ENCODE assay signal across 2 cellular contexts in the genomic region with DNA sequence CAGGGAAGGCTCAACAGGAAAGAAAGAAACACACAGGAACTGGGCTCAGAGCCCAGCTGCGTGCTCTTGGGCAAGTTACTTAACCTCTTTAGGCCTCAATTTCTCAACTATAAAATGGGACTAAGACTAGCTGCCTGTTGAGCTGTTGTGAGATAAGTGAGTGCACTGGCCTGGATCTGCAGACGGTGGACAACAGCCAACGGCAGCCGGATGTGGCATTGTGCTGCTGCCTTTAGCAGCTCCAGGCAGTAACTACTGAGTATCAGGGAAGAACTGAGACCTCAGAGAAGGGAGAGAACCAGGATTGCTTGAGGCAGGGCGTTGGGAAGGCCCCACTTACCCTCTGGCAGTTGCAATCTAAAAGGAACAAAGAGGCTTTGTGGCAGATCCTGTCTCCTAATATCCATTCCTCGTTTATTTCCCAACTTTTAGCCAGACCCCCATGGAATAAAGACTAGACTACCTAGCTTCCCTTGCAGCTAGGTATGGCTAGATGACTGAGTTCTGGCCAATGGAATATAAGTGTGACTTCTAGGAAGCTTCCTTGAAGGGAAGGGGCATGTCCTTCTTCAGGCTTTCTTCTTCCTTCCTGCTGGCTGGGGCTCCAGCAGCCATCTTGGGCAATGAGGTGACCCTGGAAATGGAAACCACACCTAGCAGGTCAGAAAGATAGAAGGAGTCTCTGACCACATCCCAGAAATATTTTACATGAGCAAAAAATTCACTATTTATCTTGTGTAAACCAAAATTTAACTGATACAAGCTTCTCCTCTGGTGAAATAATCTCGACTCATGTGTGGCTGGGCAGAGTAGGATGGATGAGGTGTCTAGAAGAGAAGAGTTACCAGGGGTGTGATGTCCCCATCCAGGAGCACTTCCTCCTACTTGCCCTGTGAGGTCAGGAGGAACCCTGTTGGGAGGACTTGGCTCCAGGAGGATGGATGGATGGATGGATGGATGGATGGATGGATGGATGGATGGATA.
TF ChIP-seq lines count a peak whose summit lies in the region.

No MANE protein-coding gene starts in this region.

TF ChIP-seq in SK-N-SH, 30 proteins besides CTCF, POLR2A, EP300 and RAD21:
- TF ChIP-seq, protein P1, sequence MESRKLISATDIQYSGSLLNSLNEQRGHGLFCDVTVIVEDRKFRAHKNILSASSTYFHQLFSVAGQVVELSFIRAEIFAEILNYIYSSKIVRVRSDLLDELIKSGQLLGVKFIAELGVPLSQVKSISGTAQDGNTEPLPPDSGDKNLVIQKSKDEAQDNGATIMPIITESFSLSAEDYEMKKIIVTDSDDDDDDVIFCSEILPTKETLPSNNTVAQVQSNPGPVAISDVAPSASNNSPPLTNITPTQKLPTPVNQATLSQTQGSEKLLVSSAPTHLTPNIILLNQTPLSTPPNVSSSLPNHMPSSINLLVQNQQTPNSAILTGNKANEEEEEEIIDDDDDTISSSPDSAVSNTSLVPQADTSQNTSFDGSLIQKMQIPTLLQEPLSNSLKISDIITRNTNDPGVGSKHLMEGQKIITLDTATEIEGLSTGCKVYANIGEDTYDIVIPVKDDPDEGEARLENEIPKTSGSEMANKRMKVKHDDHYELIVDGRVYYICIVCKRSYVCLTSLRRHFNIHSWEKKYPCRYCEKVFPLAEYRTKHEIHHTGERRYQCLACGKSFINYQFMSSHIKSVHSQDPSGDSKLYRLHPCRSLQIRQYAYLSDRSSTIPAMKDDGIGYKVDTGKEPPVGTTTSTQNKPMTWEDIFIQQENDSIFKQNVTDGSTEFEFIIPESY (IDR thresholded peaks at IDR 0.05; ENCODE audit: borderline replicate concordance, low read depth), result no peak
- TF ChIP-seq NRF1 (IDR thresholded peaks at IDR 0.05; ENCODE audit: low read depth, low read length) (no peak), IRF3 (IDR thresholded peaks at IDR 0.05; ENCODE audit: low read depth, low read length) (no peak), FOXM1 (IDR thresholded peaks at IDR 0.05; ENCODE audit: low read depth) (no peak), PBX3 (IDR thresholded peaks at IDR 0.05) (no peak), EZH2phosphoT487 (IDR thresholded peaks at IDR 0.05; ENCODE audit: borderline replicate concordance, low read depth) (no peak), SIN3A (IDR thresholded peaks at IDR 0.05; ENCODE audit: borderline replicate concordance, low read depth, low read length) (no peak), RXRA (IDR thresholded peaks at IDR 0.05; ENCODE audit: borderline replicate concordance, low read depth) (no peak), POLR2AphosphoS5 (IDR thresholded peaks at IDR 0.05; ENCODE audit: low read depth, low read length) (no peak), GATA2 (CRISPR knock-in tag; IDR thresholded peaks at IDR 0.05) (no peak), TAF1 (IDR thresholded peaks at IDR 0.05; ENCODE audit: borderline replicate concordance, low read depth, low read length) (no peak), GABPA (IDR thresholded peaks at IDR 0.05; ENCODE audit: low read depth) (no peak), TEAD4 (IDR thresholded peaks at IDR 0.05; ENCODE audit: borderline replicate concordance, insufficient read depth) (no peak), RCOR1 (IDR thresholded peaks at IDR 0.05; ENCODE audit: low read length) (no peak), FOSL2 (IDR thresholded peaks at IDR 0.05; ENCODE audit: borderline replicate concordance, low read depth) (no peak)
- TF ChIP-seq, protein P2, sequence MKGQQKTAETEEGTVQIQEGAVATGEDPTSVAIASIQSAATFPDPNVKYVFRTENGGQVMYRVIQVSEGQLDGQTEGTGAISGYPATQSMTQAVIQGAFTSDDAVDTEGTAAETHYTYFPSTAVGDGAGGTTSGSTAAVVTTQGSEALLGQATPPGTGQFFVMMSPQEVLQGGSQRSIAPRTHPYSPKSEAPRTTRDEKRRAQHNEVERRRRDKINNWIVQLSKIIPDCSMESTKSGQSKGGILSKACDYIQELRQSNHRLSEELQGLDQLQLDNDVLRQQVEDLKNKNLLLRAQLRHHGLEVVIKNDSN (IDR thresholded peaks at IDR 0.05; ENCODE audit: borderline replicate concordance, low read depth), result no peak
- TF ChIP-seq, protein P3, sequence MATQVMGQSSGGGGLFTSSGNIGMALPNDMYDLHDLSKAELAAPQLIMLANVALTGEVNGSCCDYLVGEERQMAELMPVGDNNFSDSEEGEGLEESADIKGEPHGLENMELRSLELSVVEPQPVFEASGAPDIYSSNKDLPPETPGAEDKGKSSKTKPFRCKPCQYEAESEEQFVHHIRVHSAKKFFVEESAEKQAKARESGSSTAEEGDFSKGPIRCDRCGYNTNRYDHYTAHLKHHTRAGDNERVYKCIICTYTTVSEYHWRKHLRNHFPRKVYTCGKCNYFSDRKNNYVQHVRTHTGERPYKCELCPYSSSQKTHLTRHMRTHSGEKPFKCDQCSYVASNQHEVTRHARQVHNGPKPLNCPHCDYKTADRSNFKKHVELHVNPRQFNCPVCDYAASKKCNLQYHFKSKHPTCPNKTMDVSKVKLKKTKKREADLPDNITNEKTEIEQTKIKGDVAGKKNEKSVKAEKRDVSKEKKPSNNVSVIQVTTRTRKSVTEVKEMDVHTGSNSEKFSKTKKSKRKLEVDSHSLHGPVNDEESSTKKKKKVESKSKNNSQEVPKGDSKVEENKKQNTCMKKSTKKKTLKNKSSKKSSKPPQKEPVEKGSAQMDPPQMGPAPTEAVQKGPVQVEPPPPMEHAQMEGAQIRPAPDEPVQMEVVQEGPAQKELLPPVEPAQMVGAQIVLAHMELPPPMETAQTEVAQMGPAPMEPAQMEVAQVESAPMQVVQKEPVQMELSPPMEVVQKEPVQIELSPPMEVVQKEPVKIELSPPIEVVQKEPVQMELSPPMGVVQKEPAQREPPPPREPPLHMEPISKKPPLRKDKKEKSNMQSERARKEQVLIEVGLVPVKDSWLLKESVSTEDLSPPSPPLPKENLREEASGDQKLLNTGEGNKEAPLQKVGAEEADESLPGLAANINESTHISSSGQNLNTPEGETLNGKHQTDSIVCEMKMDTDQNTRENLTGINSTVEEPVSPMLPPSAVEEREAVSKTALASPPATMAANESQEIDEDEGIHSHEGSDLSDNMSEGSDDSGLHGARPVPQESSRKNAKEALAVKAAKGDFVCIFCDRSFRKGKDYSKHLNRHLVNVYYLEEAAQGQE (IDR thresholded peaks at IDR 0.05; ENCODE audit: low read depth, low read length), result no peak

TF ChIP-seq in SK-N-SH treated with all-trans-retinoic acid at 6 μM for 48 hours, 23 proteins besides CTCF, POLR2A, EP300 and RAD21 (continued from another document):
- TF ChIP-seq, protein P4, sequence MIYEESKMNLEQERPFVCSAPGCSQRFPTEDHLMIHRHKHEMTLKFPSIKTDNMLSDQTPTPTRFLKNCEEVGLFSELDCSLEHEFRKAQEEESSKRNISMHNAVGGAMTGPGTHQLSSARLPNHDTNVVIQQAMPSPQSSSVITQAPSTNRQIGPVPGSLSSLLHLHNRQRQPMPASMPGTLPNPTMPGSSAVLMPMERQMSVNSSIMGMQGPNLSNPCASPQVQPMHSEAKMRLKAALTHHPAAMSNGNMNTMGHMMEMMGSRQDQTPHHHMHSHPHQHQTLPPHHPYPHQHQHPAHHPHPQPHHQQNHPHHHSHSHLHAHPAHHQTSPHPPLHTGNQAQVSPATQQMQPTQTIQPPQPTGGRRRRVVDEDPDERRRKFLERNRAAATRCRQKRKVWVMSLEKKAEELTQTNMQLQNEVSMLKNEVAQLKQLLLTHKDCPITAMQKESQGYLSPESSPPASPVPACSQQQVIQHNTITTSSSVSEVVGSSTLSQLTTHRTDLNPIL (CRISPR knock-in tag; IDR thresholded peaks at IDR 0.05; ENCODE audit: low read depth), result no peak
- TF ChIP-seq PPARA (CRISPR knock-in tag; IDR thresholded peaks at IDR 0.05; ENCODE audit: borderline replicate concordance) (no peak), ZFP30 (CRISPR knock-in tag; IDR thresholded peaks at IDR 0.05) (no peak), SNAI2 (CRISPR knock-in tag; IDR thresholded peaks at IDR 0.05) (no peak), ISL1 (CRISPR knock-in tag; IDR thresholded peaks at IDR 0.05) (no peak), OSR1 (CRISPR knock-in tag; IDR thresholded peaks at IDR 0.05) (no peak), RARB (CRISPR knock-in tag; IDR thresholded peaks at IDR 0.05) (no peak)
TF ChIP-seq in SK-N-SH treated with all-trans-retinoic acid at 6 μM for 48 hours: peak in this region for 0.
